ENCODE assay signal across 28 cellular contexts in the genomic region with DNA sequence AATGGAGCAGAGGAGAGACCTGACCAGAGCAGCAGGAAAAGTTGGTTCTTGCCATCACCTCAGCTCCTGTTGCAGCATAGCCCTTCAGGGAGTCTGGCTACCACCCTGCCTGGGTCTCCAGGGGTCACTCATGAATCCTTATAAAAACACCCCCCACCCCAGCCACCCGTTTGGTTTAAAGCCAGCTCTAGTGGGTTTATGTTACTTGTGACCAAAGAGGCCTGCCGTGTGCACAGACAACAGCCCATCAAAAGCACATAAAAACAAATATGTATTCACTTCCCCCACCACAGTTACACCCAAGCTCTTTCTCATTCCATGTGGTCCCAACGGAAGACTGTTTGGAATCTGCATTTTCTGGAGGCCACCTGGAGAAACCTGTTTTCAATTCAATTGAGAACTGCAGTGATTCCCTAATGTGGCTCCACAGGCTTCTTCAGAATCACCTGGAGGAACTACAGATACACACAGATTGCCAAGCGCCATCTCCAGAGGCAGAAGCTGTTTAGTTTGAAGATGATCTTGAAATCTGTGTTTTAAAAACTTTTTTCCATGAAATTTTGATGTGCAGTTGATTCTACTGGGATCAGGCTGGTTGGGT. TPM values are rescaled to one million over a fixed set of nuclear protein-coding genes. Genes with fewer than 3 reads are reported as not detected.
"Had no signal": no experiment of that assay in that cellular context is flagged by ENCODE, and none has a peak within 500 bp of the region (broad histone marks: within the 10 kb centered on the region; RNA-seq: fewer than 3 reads in every experiment).

No MANE protein-coding gene starts in this region.

- H3K36me3 Mint-ChIP-seq: activated naive CD4-positive, alpha-beta T cell treated with anti-CD3 and anti-CD28 coated beads, Interleukin-2, amount 10 ng/mL, durations not matched to agents 7 days and 5 days; activated naive CD8-positive, alpha-beta T cell; brain had no signal

- H3K27ac Mint-ChIP-seq: activated CD4-positive, alpha-beta T cell treated with anti-CD3 and anti-CD28 coated beads for 36 hours; activated CD4-positive, alpha-beta T cell treated with anti-CD3 and anti-CD28 coated beads, Interleukin-2, amount 10 ng/mL, durations not matched to agents 7 days and 5 days; activated CD8-positive, alpha-beta T cell treated with anti-CD3 and anti-CD28 coated beads, Interleukin-2, amount 10 ng/mL, durations not matched to agents 7 days and 5 days; activated naive CD4-positive, alpha-beta T cell treated with anti-CD3 and anti-CD28 coated beads, Interleukin-2, amount 10 ng/mL, durations not matched to agents 7 days and 5 days; activated naive CD8-positive, alpha-beta T cell; activated naive CD8-positive, alpha-beta T cell treated with anti-CD3 and anti-CD28 coated beads, Interleukin-2, amount 50 U/mL, for 24 hours; activated T-cell treated with anti-CD3 and anti-CD28 coated beads, Interleukin-2, amount 50 U/mL, for 24 hours; activated T-helper 2 cell treated with anti-CD3 and anti-CD28 coated beads, Interferon-gamma antibody, Interleukin-2, Interleukin-4, amounts not matched to agents 10 μg/mL and 5 μg/mL and 100 μg/mL, durations not matched to agents 14 hours and 24 hours and 36 hours; brain; T-helper 1 cell treated with Interleukin-12 subunit alpha and Interleukin-12 subunit beta and Interleukin-4 antibody, amounts not matched to agents 30 μg/mL and 1 μg/mL, for 36 hours; T-helper 2 cell treated with Interferon-gamma antibody and Interleukin-4, amounts not matched to agents 5 μg/mL and 100 μg/mL, for 36 hours had no signal

- H3K27ac ChIP-seq: Peyer's patch, SJSA1 had no signal

- H3K9me3 ChIP-seq: Peyer's patch, SK-N-SH had no signal

- DNase-seq: activated CD4-positive, alpha-beta T cell treated with anti-CD3 and anti-CD28 coated beads for 36 hours; activated CD4-positive, alpha-beta T cell treated with anti-CD3 and anti-CD28 coated beads, Interleukin-2, amount 10 ng/mL, durations not matched to agents 7 days and 5 days; activated CD4-positive, alpha-beta T cell treated with anti-CD3 and anti-CD28 coated beads, Interleukin-2, amount 50 U/mL, for 48 hours; activated CD8-positive, alpha-beta T cell treated with anti-CD3 and anti-CD28 coated beads, Interleukin-2, amount 10 ng/mL, durations not matched to agents 7 days and 5 days; activated gamma-delta T cell treated with Interleukin-2 at 50 U/mL for 16 hours; activated naive CD4-positive, alpha-beta T cell treated with anti-CD3 and anti-CD28 coated beads, Interleukin-2, amount 10 ng/mL, durations not matched to agents 7 days and 5 days; activated naive CD8-positive, alpha-beta T cell treated with anti-CD3 and anti-CD28 coated beads, Interleukin-2, amount 50 U/mL, for 24 hours; activated T-cell treated with anti-CD3 and anti-CD28 coated beads, Interleukin-2, amount 50 U/mL, for 24 hours; anterior cingulate cortex; caudate nucleus; NCI-H1092 treated with DMSO at 0.1 percent for 48 hours; NCI-H1417 treated with DMSO at 0.1 percent for 48 hours; NCI-H187 treated with DMSO at 0.1 percent for 48 hours; NCI-H2081 treated with DMSO at 0.1 percent for 48 hours; NCI-H345; NCI-H524 treated with DMSO at 0.1 percent for 48 hours; NK-92 treated with Interleukin-12 subunit alpha and Interleukin-12 subunit beta, amount 100 ng/mL, for 24 hours; PC-3; RPMI8226; SHP77 treated with DMSO at 0.1 percent for 48 hours; SK-N-SH had no signal

- H3K4me3 ChIP-seq: Peyer's patch, SJSA1 had no signal

- H3K36me3 ChIP-seq: Peyer's patch, SJSA1 had no signal

- H3K9me3 Mint-ChIP-seq: activated CD4-positive, alpha-beta T cell treated with anti-CD3 and anti-CD28 coated beads, Interleukin-2, amount 10 ng/mL, durations not matched to agents 7 days and 5 days; activated naive CD4-positive, alpha-beta T cell treated with anti-CD3 and anti-CD28 coated beads, Interleukin-2, amount 10 ng/mL, durations not matched to agents 7 days and 5 days; activated naive CD8-positive, alpha-beta T cell treated with anti-CD3 and anti-CD28 coated beads, Interleukin-2, amount 50 U/mL, for 24 hours; activated T-cell treated with anti-CD3 and anti-CD28 coated beads, Interleukin-2, amount 50 U/mL, for 24 hours; activated T-helper 2 cell treated with anti-CD3 and anti-CD28 coated beads, Interferon-gamma antibody, Interleukin-2, Interleukin-4, amounts not matched to agents 10 μg/mL and 5 μg/mL and 100 μg/mL, durations not matched to agents 14 hours and 24 hours and 36 hours; brain; T-helper 1 cell treated with Interleukin-12 subunit alpha and Interleukin-12 subunit beta and Interleukin-4 antibody, amounts not matched to agents 30 μg/mL and 1 μg/mL, for 36 hours; T-helper 2 cell treated with Interferon-gamma antibody and Interleukin-4, amounts not matched to agents 5 μg/mL and 100 μg/mL, for 36 hours had no signal

- H3K4me3 Mint-ChIP-seq: activated CD4-positive, alpha-beta T cell treated with anti-CD3 and anti-CD28 coated beads for 36 hours; activated CD4-positive, alpha-beta T cell treated with anti-CD3 and anti-CD28 coated beads, Interleukin-2, amount 10 ng/mL, durations not matched to agents 7 days and 5 days; activated CD8-positive, alpha-beta T cell treated with anti-CD3 and anti-CD28 coated beads, Interleukin-2, amount 10 ng/mL, durations not matched to agents 7 days and 5 days; activated naive CD4-positive, alpha-beta T cell treated with anti-CD3 and anti-CD28 coated beads, Interleukin-2, amount 10 ng/mL, durations not matched to agents 7 days and 5 days; activated naive CD8-positive, alpha-beta T cell; activated naive CD8-positive, alpha-beta T cell treated with anti-CD3 and anti-CD28 coated beads, Interleukin-2, amount 50 U/mL, for 24 hours; activated T-cell treated with anti-CD3 and anti-CD28 coated beads, Interleukin-2, amount 50 U/mL, for 24 hours; brain; T-helper 1 cell treated with Interleukin-12 subunit alpha and Interleukin-12 subunit beta and Interleukin-4 antibody, amounts not matched to agents 30 μg/mL and 1 μg/mL, for 36 hours; T-helper 2 cell treated with Interferon-gamma antibody and Interleukin-4, amounts not matched to agents 5 μg/mL and 100 μg/mL, for 36 hours had no signal

RNA-seq across cellular contexts. Expression of gene FOXL2, which starts 13.8 kb away (rescaled TPM):
- total RNA-seq: activated CD4-positive, alpha-beta T cell treated with anti-CD3 and anti-CD28 coated beads for 36 hours; activated CD4-positive, alpha-beta T cell treated with anti-CD3 and anti-CD28 coated beads, Interleukin-2, amount 10 ng/mL, durations not matched to agents 7 days and 5 days; activated CD8-positive, alpha-beta T cell treated with anti-CD3 and anti-CD28 coated beads, Interleukin-2, amount 10 ng/mL, durations not matched to agents 7 days and 5 days; activated T-helper 2 cell treated with anti-CD3 and anti-CD28 coated beads, Interferon-gamma antibody, Interleukin-2, Interleukin-4, amounts not matched to agents 10 μg/mL and 5 μg/mL and 100 μg/mL, durations not matched to agents 14 hours and 24 hours and 36 hours; PC-3; Peyer's patch; SJSA1 had no signal
- polyA plus RNA-seq: SK-N-SH had no signal

RNA-seq across cellular contexts. Expression of gene FOXL2NB, which starts 13.8 kb away (rescaled TPM):
- total RNA-seq: activated CD4-positive, alpha-beta T cell treated with anti-CD3 and anti-CD28 coated beads for 36 hours; activated CD4-positive, alpha-beta T cell treated with anti-CD3 and anti-CD28 coated beads, Interleukin-2, amount 10 ng/mL, durations not matched to agents 7 days and 5 days; activated CD8-positive, alpha-beta T cell treated with anti-CD3 and anti-CD28 coated beads, Interleukin-2, amount 10 ng/mL, durations not matched to agents 7 days and 5 days; activated T-helper 2 cell treated with anti-CD3 and anti-CD28 coated beads, Interferon-gamma antibody, Interleukin-2, Interleukin-4, amounts not matched to agents 10 μg/mL and 5 μg/mL and 100 μg/mL, durations not matched to agents 14 hours and 24 hours and 36 hours; PC-3; Peyer's patch; SJSA1 had no signal
- polyA plus RNA-seq: SK-N-SH had no signal
